10 cellular contexts compared by ENCODE assay signal in the genomic region with DNA sequence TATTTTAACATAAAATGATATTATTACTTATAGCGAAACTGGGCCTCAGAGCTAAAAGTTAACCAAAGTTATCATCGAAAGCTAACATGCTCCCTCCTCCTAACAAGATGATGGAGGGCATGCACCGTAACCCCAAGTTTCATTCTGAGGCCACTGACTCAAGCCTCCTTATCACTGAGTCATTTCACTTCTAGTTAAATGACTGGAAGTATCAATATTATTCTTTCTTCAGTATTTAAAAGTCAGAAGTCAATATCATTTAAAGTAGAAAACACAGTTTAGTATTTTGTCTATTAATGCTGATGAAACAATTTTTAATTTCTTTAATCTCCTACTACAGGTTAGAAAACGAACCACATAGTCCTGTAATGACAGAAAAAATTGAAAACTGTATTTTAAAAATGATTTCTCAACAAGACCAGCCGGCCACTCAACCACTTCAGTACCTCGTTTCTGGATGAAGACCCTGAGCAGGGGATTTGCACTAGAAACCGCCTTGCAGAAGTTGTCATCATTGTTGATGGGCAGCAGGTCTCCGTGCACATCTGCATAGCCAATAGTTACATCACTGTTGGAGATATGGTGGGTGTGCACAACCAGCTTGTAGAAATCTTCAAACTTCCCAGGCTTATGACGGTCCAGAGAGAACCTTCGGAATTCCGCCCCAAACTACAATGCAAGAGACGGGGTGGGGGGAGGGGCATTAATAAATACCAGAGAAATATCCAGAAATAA. TPM values are rescaled to one million over a fixed set of nuclear protein-coding genes. Genes with fewer than 3 reads are reported as not detected.
DNase-seq lines count a peak whose midpoint lies in the region; ATAC-seq, FAIRE-seq and TF ChIP-seq lines count a peak whose summit lies in the region.
"Had no signal": no experiment of that assay in that cellular context is flagged by ENCODE, and none has a peak within 500 bp of the region (broad histone marks: within the 10 kb centered on the region; RNA-seq: fewer than 3 reads in every experiment).

No MANE protein-coding gene starts in this region.

- H3K9me3 ChIP-seq in tibial nerve = no peaks in the 10 kb centered on the region
- no peaks in the 10 kb centered on the region for H3K9me3 ChIP-seq in osteoblast (ENCODE audit: low read depth, low read length)

- TF ChIP-seq CTCF in tibial nerve (IDR thresholded peaks at IDR 0.05) (no peak), osteoblast (IDR thresholded peaks at IDR 0.05; ENCODE audit: extremely low read depth, low read depth, low read length) (no peak)

- H3K79me2 ChIP-seq in osteoblast (ENCODE audit: insufficient read depth, low read length) = no peaks in the 10 kb centered on the region

- WGBS in tibial nerve, 2 donors = 89 to 90% methylated on average over 12 of the region's 12 CpGs

- no peak for TF ChIP-seq POLR2A in tibial nerve (IDR thresholded peaks at IDR 0.05)

- no peak for TF ChIP-seq EP300 in tibial nerve (IDR thresholded peaks at IDR 0.05)

- no peak overlapping the region for H3K4me2 ChIP-seq in osteoblast (ENCODE audit: insufficient read depth, low read length)

- H2AFZ ChIP-seq in osteoblast (ENCODE audit: low read length) = no peak overlapping the region

- peak; percentile 55 to 60 for DNase-seq in activated T-cell treated with anti-CD3 and anti-CD28 coated beads, Interleukin-2, amount 50 U/mL, for 48 hours
- DNase-seq in tibial nerve (ENCODE audit: low spot score in 2 of 2) = no peak
- no peak for DNase-seq in middle frontal gyrus (ENCODE audit: extremely low spot score, low spot score)
- no peak for DNase-seq in frontal cortex (ENCODE audit: low spot score in 2 of 2)
- DNase-seq in osteoblast (ENCODE audit: insufficient read length, low spot score, missing footprints) = no peak
- DNase-seq: central memory CD4-positive, alpha-beta T cell; NCI-H82 had no signal

- H4K20me1 ChIP-seq in osteoblast (ENCODE audit: insufficient read depth, low read length) = no peaks in the 10 kb centered on the region

- no peak overlapping the region for H3K27ac ChIP-seq in tibial nerve
- no peak overlapping the region for H3K27ac ChIP-seq in osteoblast (ENCODE audit: low read depth, low read length)

- no peak for FAIRE-seq in frontal cortex (lab: Jason Lieb, UNC)

- peak; percentile 87 for ATAC-seq in GM18511 (IDR thresholded peaks at IDR 0.05; ENCODE audit: unreplicated experiment)
- ATAC-seq in GM19372 (IDR thresholded peaks at IDR 0.05; ENCODE audit: low read depth, unreplicated experiment) = peak; percentile 90
- ATAC-seq in HG02970 (IDR thresholded peaks at IDR 0.05; ENCODE audit: low FRiP score, unreplicated experiment) = peak; percentile 84

- H3K4me1 ChIP-seq in tibial nerve (peaks cover 0 to 8% (median 0%) of the 10 kb centered on the region in 4 donors), osteoblast (ENCODE audit: insufficient read depth, low read length) (peaks cover 8% of the 10 kb centered on the region)

- H3K27me3 ChIP-seq in tibial nerve (no peaks in the 10 kb centered on the region), osteoblast (ENCODE audit: insufficient read depth, low read length) (peaks cover 5% of the 10 kb centered on the region)

- H3K4me3 ChIP-seq in tibial nerve = no peak overlapping the region
- H3K4me3 ChIP-seq in osteoblast (ENCODE audit: insufficient read depth, low read length) = no peak overlapping the region

- H3K36me3 ChIP-seq in tibial nerve = peaks cover 0 to 7% (median 0%) of the 10 kb centered on the region in 3 donors
- no peaks in the 10 kb centered on the region for H3K36me3 ChIP-seq in osteoblast (ENCODE audit: insufficient read depth, low read length)

RNA-seq across cellular contexts. Expression of a gene that starts 44.9 kb away (rescaled TPM):
- total RNA-seq in tibial nerve (10 to 100 TPM; 10.2 to 10.7 (median 10.4) TPM), frontal cortex (9.4 TPM), osteoblast (2.2 and 4.4 TPM in 2 replicates)

Comparison
In these comparisons a context has a peak if more than half of its experiments do, and no peak if none do; other contexts are left out.
1. DNase-seq: peak in activated T-cell treated with anti-CD3 and anti-CD28 coated beads, Interleukin-2, amount 50 U/mL, for 48 hours (2 of 2); none in tibial nerve (0 of 2), middle frontal gyrus (single experiment), frontal cortex (0 of 2) and osteoblast (single experiment).
2. Peak in every context shown above with its lines, with median percentiles within 50 percentile points of each other: ATAC-seq.